Comparison of ENCODE assay signal across 8 cellular contexts in the genomic region with DNA sequence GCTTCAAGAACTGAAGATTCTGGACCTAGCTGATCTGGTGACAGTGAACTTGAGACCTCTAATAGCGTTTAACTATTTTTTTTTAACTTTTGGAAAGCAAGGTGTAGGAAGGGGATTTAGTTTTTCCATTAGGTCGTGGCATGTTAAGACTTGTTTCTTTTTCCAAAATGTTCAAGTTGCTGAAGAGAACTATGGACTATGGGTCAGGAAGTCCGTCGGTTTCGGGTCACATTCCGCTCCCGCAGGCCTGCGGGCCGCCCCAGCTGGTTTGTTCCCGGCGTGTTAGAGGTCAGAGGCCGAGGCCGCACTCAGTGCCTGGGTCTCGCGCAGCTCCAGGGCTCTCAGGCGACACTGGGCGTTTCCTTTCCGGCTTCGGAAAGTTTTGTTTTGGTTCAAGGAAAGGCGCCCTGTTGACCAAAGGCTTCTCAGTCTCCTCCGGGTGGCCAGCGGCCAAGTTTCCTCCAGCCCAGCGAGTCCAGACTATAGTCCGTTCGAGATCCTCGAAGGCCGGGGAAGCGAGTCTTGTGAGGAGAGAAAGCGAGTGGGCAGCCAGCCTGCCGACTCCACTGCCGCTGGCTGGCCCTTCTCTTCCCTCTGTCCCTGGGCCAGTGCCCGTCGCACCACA. TPM values are rescaled to one million over a fixed set of nuclear protein-coding genes. Genes with fewer than 3 reads are reported as not detected.
DNase-seq lines count a peak whose midpoint lies in the region; ATAC-seq and TF ChIP-seq lines count a peak whose summit lies in the region.

No MANE protein-coding gene starts in this region.

- H3K4me3 Mint-ChIP-seq in natural killer cell = peak overlapping the region; percentile 92

- peaks cover 27 to 33% of the 10 kb centered on the region in 2 donors for H3K4me1 Mint-ChIP-seq in natural killer cell

- no peaks in the 10 kb centered on the region for H3K9me3 ChIP-seq in SK-N-SH

- CTCF ChIA-PET in SK-N-SH (lab: Yijun Ruan, JAX) = interaction anchor here (0.6 to 2.4 kb wide), 16 partner anchors 10 to 736 kb away, joined by 3 to 8 read pairs (median 3); no protein-coding TSS in a partner anchor

- TF ChIP-seq CTCF in SK-N-SH (IDR thresholded peaks at IDR 0.05) (no peak), epithelial cell of proximal tubule (conservative IDR thresholded peaks at IDR 0.05; ENCODE audit: low read depth, low read length) (no peak), natural killer cell (IDR thresholded peaks at IDR 0.05) (no peak)

- H3K4me3 ChIP-seq in SK-N-SH (ENCODE audit: low read depth in 2 of 2, low read length in 1 of 2) = peak overlapping the region; percentile 69 to 78
- peak overlapping the region; percentile 77 for H3K4me3 ChIP-seq in epithelial cell of proximal tubule (ENCODE audit: low read depth, low read length)

- no peaks in the 10 kb centered on the region for H3K36me3 Mint-ChIP-seq in natural killer cell

- H3K27ac ChIP-seq in SK-N-SH (ENCODE audit: low read depth in 2 of 2, low read length in 1 of 2) = peak overlapping the region; percentile 62 to 80; a peak in 3 of 4 replicates

- peak overlapping the region; percentile 74; the same call in 1 of the 2 replicates for H3K4me2 ChIP-seq in SK-N-SH

- TF ChIP-seq RAD21 in SK-N-SH (IDR thresholded peaks at IDR 0.05; ENCODE audit: low read length) = no peak

- H3K9me2 ChIP-seq in SK-N-SH = no peaks in the 10 kb centered on the region

- no peaks in the 10 kb centered on the region; the same call in 1 of the 2 replicates for H4K20me1 ChIP-seq in SK-N-SH (ENCODE audit: insufficient read depth)

- intact Hi-C loops in natural killer cell (cut with micrococcal nuclease) = loop anchor here (5.0 kb wide), 3 partner anchors 108 to 247 kb away; a partner anchor contains a TSS

- peaks cover 38% of the 10 kb centered on the region for H3K79me2 ChIP-seq in SK-N-SH (ENCODE audit: insufficient read depth)

- 58% methylated on average over 33 of the region's 33 CpGs for WGBS in SK-N-SH (ENCODE audit: low lambda C conversion rate)

- ATAC-seq in SK-N-SH treated with all-trans-retinoic acid at 6 μM for 48 hours (no peak), HG02870 (IDR thresholded peaks at IDR 0.05; ENCODE audit: unreplicated experiment) (peak; percentile 32), natural killer cell (peak; percentile 38 to 49 (median 41))

- H3K27me3 ChIP-seq in SK-N-SH (ENCODE audit: insufficient read depth) = no peaks in the 10 kb centered on the region

- POLR2A ChIA-PET in SK-N-SH (lab: Yijun Ruan, JAX) = no interaction called here

- H3K9me3 Mint-ChIP-seq in natural killer cell = no peaks in the 10 kb centered on the region

- H2AFZ ChIP-seq in SK-N-SH (ENCODE audit: low read depth) = peak overlapping the region; percentile 76

- peaks cover 24% of the 10 kb centered on the region for H3F3A ChIP-seq in SK-N-SH (replicated peaks; ENCODE audit: insufficient read depth)

- H3K4me1 ChIP-seq in SK-N-SH (ENCODE audit: control insufficient read depth in 1 of 2, insufficient read depth in 2 of 2, low read depth in 1 of 2, low read length in 1 of 2) = peaks cover 5 to 7% of the 10 kb centered on the region in 2 experiments; a peak in 3 of 4 replicates

- DNase-seq in SK-N-SH = no peak
- DNase-seq in SHP77 treated with DMSO at 0.1 percent for 48 hours (lab: John Stamatoyannopoulos, UW) = peak; percentile 23
- DNase-seq in epithelial cell of proximal tubule (ENCODE audit: low read depth) = no peak
- DNase-seq in natural killer cell = no peak
- no peak for DNase-seq in NCI-H526 treated with DMSO at 0.1 percent for 48 hours (lab: John Stamatoyannopoulos, UW)
- DNase-seq in AG08395 (ENCODE audit: low spot score) = no peak

- no peak for TF ChIP-seq EP300 in SK-N-SH (IDR thresholded peaks at IDR 0.05; ENCODE audit: borderline replicate concordance in 1 of 2, low read depth in 1 of 2, low read length in 1 of 2)

- H3K9ac ChIP-seq in SK-N-SH = no peak overlapping the region; the same call in 1 of the 2 replicates

- peak overlapping the region; percentile 82 to 98 for H3K27ac Mint-ChIP-seq in natural killer cell

- peaks cover 1 to 7% of the 10 kb centered on the region in 2 donors for H3K27me3 Mint-ChIP-seq in natural killer cell (ENCODE audit: low read depth in 2 of 2)

- H3K36me3 ChIP-seq in SK-N-SH (replicated peaks in 1 of 2; ENCODE audit: control insufficient read depth in 1 of 2, insufficient read depth in 2 of 2, low read length in 1 of 2) = no peaks in the 10 kb centered on the region

TF ChIP-seq in SK-N-SH, 30 proteins besides CTCF, POLR2A, EP300 and RAD21:
- no peak for TF ChIP-seq FOXM1 (IDR thresholded peaks at IDR 0.05; ENCODE audit: low read depth)
- no peak for TF ChIP-seq NRF1 (IDR thresholded peaks at IDR 0.05; ENCODE audit: low read depth, low read length)
- no peak for TF ChIP-seq GATA2 (CRISPR knock-in tag; IDR thresholded peaks at IDR 0.05)
- no peak for TF ChIP-seq ELF1 (IDR thresholded peaks at IDR 0.05)
- no peak for TF ChIP-seq POLR2AphosphoS5 (IDR thresholded peaks at IDR 0.05; ENCODE audit: low read depth, low read length)
- TF ChIP-seq, protein P1, sequence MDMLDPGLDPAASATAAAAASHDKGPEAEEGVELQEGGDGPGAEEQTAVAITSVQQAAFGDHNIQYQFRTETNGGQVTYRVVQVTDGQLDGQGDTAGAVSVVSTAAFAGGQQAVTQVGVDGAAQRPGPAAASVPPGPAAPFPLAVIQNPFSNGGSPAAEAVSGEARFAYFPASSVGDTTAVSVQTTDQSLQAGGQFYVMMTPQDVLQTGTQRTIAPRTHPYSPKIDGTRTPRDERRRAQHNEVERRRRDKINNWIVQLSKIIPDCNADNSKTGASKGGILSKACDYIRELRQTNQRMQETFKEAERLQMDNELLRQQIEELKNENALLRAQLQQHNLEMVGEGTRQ (IDR thresholded peaks at IDR 0.05; ENCODE audit: borderline replicate concordance, low read depth, low read length) = no peak
- TF ChIP-seq RFX5 (IDR thresholded peaks at IDR 0.05; ENCODE audit: low read length) = no peak
- TF ChIP-seq, protein P2, sequence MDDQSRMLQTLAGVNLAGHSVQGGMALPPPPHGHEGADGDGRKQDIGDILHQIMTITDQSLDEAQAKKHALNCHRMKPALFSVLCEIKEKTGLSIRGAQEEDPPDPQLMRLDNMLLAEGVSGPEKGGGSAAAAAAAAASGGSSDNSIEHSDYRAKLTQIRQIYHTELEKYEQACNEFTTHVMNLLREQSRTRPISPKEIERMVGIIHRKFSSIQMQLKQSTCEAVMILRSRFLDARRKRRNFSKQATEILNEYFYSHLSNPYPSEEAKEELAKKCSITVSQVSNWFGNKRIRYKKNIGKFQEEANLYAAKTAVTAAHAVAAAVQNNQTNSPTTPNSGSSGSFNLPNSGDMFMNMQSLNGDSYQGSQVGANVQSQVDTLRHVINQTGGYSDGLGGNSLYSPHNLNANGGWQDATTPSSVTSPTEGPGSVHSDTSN (IDR thresholded peaks at IDR 0.05) = no peak
- TF ChIP-seq FOXJ3 (CRISPR knock-in tag; IDR thresholded peaks at IDR 0.05) = no peak
TF ChIP-seq in SK-N-SH: peak in this region for 0.

TF ChIP-seq in SK-N-SH treated with all-trans-retinoic acid at 6 μM for 48 hours, 23 proteins besides CTCF, POLR2A, EP300 and RAD21:
- TF ChIP-seq ZNF70 (CRISPR knock-in tag; IDR thresholded peaks at IDR 0.05) = no peak
TF ChIP-seq in SK-N-SH treated with all-trans-retinoic acid at 6 μM for 48 hours: peak in this region for 0.

RNA-seq across cellular contexts. Expression of a gene that starts 0.6 kb away (rescaled TPM):
- polyA plus RNA-seq in SK-N-SH (2012; rRNA removed) = 5.0 and 5.2 TPM in 2 replicates
- 4.7 and 5.7 TPM in 2 replicates for polyA plus RNA-seq in SK-N-SH (2012; cell fraction: cytosol; rRNA removed)
- 3.4 and 13.3 TPM in 2 replicates for polyA plus RNA-seq in SK-N-SH (2012; cell fraction: nucleus; rRNA removed)
- total RNA-seq in epithelial cell of proximal tubule (5.5 and 5.9 TPM in 2 replicates), natural killer cell (10 to 100 TPM; 18.5 to 23.4 (median 22.7) TPM)
